In genomic region chr10:30686706-30687105, GRCh38 we compare ENCODE assay signal across 26 cellular contexts. TPM values are rescaled to one million over a fixed set of nuclear protein-coding genes. Genes with fewer than 3 reads are reported as not detected.
DNase-seq lines count a peak whose midpoint lies in the region; ATAC-seq and TF ChIP-seq lines count a peak whose summit lies in the region.
"Had no signal": no experiment of that assay in that cellular context is flagged by ENCODE, and none has a peak within 500 bp of the region (broad histone marks: within the 10 kb centered on the region; RNA-seq: fewer than 3 reads in every experiment).

No MANE protein-coding gene starts in this region.

- no peak for DNase-seq in activated T-cell treated with anti-CD3 and anti-CD28 coated beads, Interleukin-2, amount 50 U/mL, for 4 hours
- no peak for DNase-seq in activated T-cell treated with anti-CD3 and anti-CD28 coated beads, Interleukin-2, amount 50 U/mL, for 1 hour
- no peak for DNase-seq in activated T-cell treated with anti-CD3 and anti-CD28 coated beads, Interleukin-2, amount 50 U/mL, for 72 hours
- DNase-seq in stimulated activated naive CD8-positive, alpha-beta T cell treated with anti-CD3 and anti-CD28 coated beads, Interleukin-15, Interleukin-2, amounts not matched to agents 100 U/mL and 50 U/mL, for 24 hours = no peak
- DNase-seq: ACHN; Caco-2; CD4-positive, alpha-beta memory T cell; DMS 273 treated with DMSO at 0.1 percent for 48 hours; DMS79 treated with DMSO at 0.1 percent for 48 hours; GM23248; H9; HFFc6; Karpas-422; MV-4-11; NCI-H1105 treated with DMSO at 0.1 percent for 48 hours; NCI-H2029 treated with DMSO at 0.1 percent for 48 hours; NCI-H226; NCI-H510A treated with DMSO at 0.1 percent for 48 hours; NCI-H774; Peyer's patch had no signal

- no peak for TF ChIP-seq CTCF in OCI-LY3 (IDR thresholded peaks at IDR 0.05; ENCODE audit: low read depth, low read length)

- H3K9me3 Mint-ChIP-seq in activated T-cell treated with anti-CD3 and anti-CD28 coated beads, Interleukin-2, amount 50 U/mL, for 4 hours = no peaks in the 10 kb centered on the region
- no peaks in the 10 kb centered on the region for H3K9me3 Mint-ChIP-seq in activated T-cell treated with anti-CD3 and anti-CD28 coated beads, Interleukin-2, amount 50 U/mL, for 72 hours
- H3K9me3 Mint-ChIP-seq: CD4-positive, alpha-beta memory T cell; H9; HFFc6 had no signal

- H3K27ac Mint-ChIP-seq in activated T-cell treated with anti-CD3 and anti-CD28 coated beads, Interleukin-2, amount 50 U/mL, for 72 hours = peak overlapping the region; percentile 96
- H3K27ac Mint-ChIP-seq: CD4-positive, alpha-beta memory T cell; HFFc6 had no signal

- H3K27me3 ChIP-seq in OCI-LY3 (ENCODE audit: low read depth, low read length) = peaks cover 17% of the 10 kb centered on the region
- H3K27me3 ChIP-seq: BLaER1, Peyer's patch had no signal

- peak overlapping the region; percentile 25; the same call in 1 of the 2 replicates for H3K4me3 ChIP-seq in OCI-LY3 (ENCODE audit: low read length)
- H3K4me3 ChIP-seq: BLaER1, GM23248, Peyer's patch had no signal

- peak overlapping the region; percentile 49 for H3K4me2 ChIP-seq in OCI-LY3 (ENCODE audit: low read length)
- H3K4me2 ChIP-seq: BLaER1 had no signal

- H3K27ac ChIP-seq in OCI-LY3 (ENCODE audit: low read length) = no peak overlapping the region
- H3K27ac ChIP-seq: BLaER1, GM23248, Peyer's patch had no signal

- peaks cover 23% of the 10 kb centered on the region for H3K27me3 Mint-ChIP-seq in activated T-cell treated with anti-CD3 and anti-CD28 coated beads, Interleukin-2, amount 50 U/mL, for 4 hours (ENCODE audit: low read depth)
- H3K27me3 Mint-ChIP-seq in activated T-cell treated with anti-CD3 and anti-CD28 coated beads, Interleukin-2, amount 50 U/mL, for 72 hours (ENCODE audit: low read depth) = no peaks in the 10 kb centered on the region

- peaks cover 15% of the 10 kb centered on the region for H3K4me1 ChIP-seq in OCI-LY3 (ENCODE audit: low read length)
- H3K4me1 ChIP-seq: Peyer's patch had no signal

- H4K20me1 ChIP-seq in OCI-LY3 (ENCODE audit: insufficient read depth, low read length) = no peaks in the 10 kb centered on the region
- H4K20me1 ChIP-seq: BLaER1 had no signal

- H3K79me2 ChIP-seq in OCI-LY3 (ENCODE audit: low read length) = no peaks in the 10 kb centered on the region

- peaks cover 39% of the 10 kb centered on the region for H3K4me1 Mint-ChIP-seq in activated T-cell treated with anti-CD3 and anti-CD28 coated beads, Interleukin-2, amount 50 U/mL, for 4 hours (ENCODE audit: low read depth)
- H3K4me1 Mint-ChIP-seq in activated T-cell treated with anti-CD3 and anti-CD28 coated beads, Interleukin-2, amount 50 U/mL, for 72 hours (ENCODE audit: low read depth) = peaks cover 98% of the 10 kb centered on the region

- H3K9ac ChIP-seq in OCI-LY3 (ENCODE audit: low read length) = no peak overlapping the region
- H3K9ac ChIP-seq: BLaER1, GM23248 had no signal

- peak; percentile 53 to 60 for ATAC-seq in activated T-cell treated with anti-CD3 and anti-CD28 coated beads, Interleukin-2, amount 50 U/mL, for 4 hours
- ATAC-seq in activated T-cell treated with anti-CD3 and anti-CD28 coated beads, Interleukin-2, amount 50 U/mL, for 72 hours (replicated peaks in 1 of 2) = peak; percentile 45 to 56
- ATAC-seq in stimulated activated naive CD8-positive, alpha-beta T cell treated with anti-CD3 and anti-CD28 coated beads, Interleukin-15, Interleukin-2, amounts not matched to agents 100 U/mL and 50 U/mL, for 24 hours = peak; percentile 44
- ATAC-seq in GM21619 (IDR thresholded peaks at IDR 0.05; ENCODE audit: unreplicated experiment) = no peak
- ATAC-seq in HG03520 (IDR thresholded peaks at IDR 0.05; ENCODE audit: unreplicated experiment) = no peak

- H3K36me3 Mint-ChIP-seq in activated T-cell treated with anti-CD3 and anti-CD28 coated beads, Interleukin-2, amount 50 U/mL, for 4 hours (ENCODE audit: insufficient read depth) = no peaks in the 10 kb centered on the region
- H3K36me3 Mint-ChIP-seq in activated T-cell treated with anti-CD3 and anti-CD28 coated beads, Interleukin-2, amount 50 U/mL, for 72 hours (ENCODE audit: insufficient read depth in 2 of 2) = peaks cover 7 to 11% of the 10 kb centered on the region in 2 donors
- H3K36me3 Mint-ChIP-seq: CD4-positive, alpha-beta memory T cell had no signal

- no peaks in the 10 kb centered on the region for H3K36me3 ChIP-seq in OCI-LY3 (replicated peaks; ENCODE audit: low read depth, low read length)
- H3K36me3 ChIP-seq: BLaER1, Peyer's patch had no signal

- H3K4me3 Mint-ChIP-seq in activated T-cell treated with anti-CD3 and anti-CD28 coated beads, Interleukin-2, amount 50 U/mL, for 4 hours = no peak overlapping the region
- H3K4me3 Mint-ChIP-seq in activated T-cell treated with anti-CD3 and anti-CD28 coated beads, Interleukin-2, amount 50 U/mL, for 72 hours = peak overlapping the region; percentile 66 to 85
- H3K4me3 Mint-ChIP-seq: CD4-positive, alpha-beta memory T cell; H9; HFFc6 had no signal

- H2AFZ ChIP-seq in OCI-LY3 (ENCODE audit: low read depth, low read length) = no peak overlapping the region
- H2AFZ ChIP-seq: GM23248 had no signal

- no peaks in the 10 kb centered on the region for H3K9me3 ChIP-seq in OCI-LY3 (ENCODE audit: insufficient read depth, low read length)
- H3K9me3 ChIP-seq: BLaER1, Peyer's patch had no signal

RNA-seq across cellular contexts. Expression of gene LYZL2, which starts 57.2 kb away (rescaled TPM):
- total RNA-seq in activated T-cell treated with anti-CD3 and anti-CD28 coated beads, Interleukin-2, amount 50 U/mL, for 4 hours = not detected
- total RNA-seq in activated T-cell treated with anti-CD3 and anti-CD28 coated beads, Interleukin-2, amount 50 U/mL, for 72 hours = not detected
- total RNA-seq: Caco-2; CD4-positive, alpha-beta memory T cell; GM23248; H9; HFFc6; M059J; OCI-LY7; Peyer's patch had no signal

Comparison
In these comparisons a context has a peak if more than half of its experiments do, and no peak if none do; other contexts are left out.
1. ATAC-seq: peak in activated T-cell treated with anti-CD3 and anti-CD28 coated beads, Interleukin-2, amount 50 U/mL, for 4 hours (2 of 2), activated T-cell treated with anti-CD3 and anti-CD28 coated beads, Interleukin-2, amount 50 U/mL, for 72 hours (2 of 2) and stimulated activated naive CD8-positive, alpha-beta T cell treated with anti-CD3 and anti-CD28 coated beads, Interleukin-15, Interleukin-2, amounts not matched to agents 100 U/mL and 50 U/mL, for 24 hours (single experiment); none in GM21619 (single experiment) and HG03520 (single experiment).